In genomic region chr22:35821654-35822053, GRCh38 we compare ENCODE assay signal across 18 cellular contexts.
A peak's percentile ranks its signal among the peaks of the same experiment; 100 is the strongest.
DNase-seq lines count a peak whose midpoint lies in the region; ATAC-seq and TF ChIP-seq lines count a peak whose summit lies in the region.
"Had no signal": no experiment of that assay in that cellular context is flagged by ENCODE, and none has a peak within 500 bp of the region (broad histone marks: within the 10 kb centered on the region; RNA-seq: fewer than 3 reads in every experiment).

No MANE protein-coding gene starts in this region.

- H3K9me3 ChIP-seq in Loucy (ENCODE audit: insufficient read depth, low read depth, low read length) (no peaks in the 10 kb centered on the region), mucosa of descending colon (no peaks in the 10 kb centered on the region), aorta (ENCODE audit: control insufficient read depth, low read length) (no peaks in the 10 kb centered on the region)

- H3K79me2 ChIP-seq in GM23338 (replicated peaks; ENCODE audit: insufficient read depth) (peaks cover 94% of the 10 kb centered on the region), Loucy (ENCODE audit: insufficient read depth, low read length) (no peaks in the 10 kb centered on the region)

- H3K27ac Mint-ChIP-seq in GM23338 = no peak overlapping the region
- H3K27ac Mint-ChIP-seq: HFFc6 had no signal

- no peak overlapping the region for H3K9ac ChIP-seq in Loucy (ENCODE audit: low read depth, low read length, poor library complexity, severe bottlenecking)
- H3K9ac ChIP-seq: GM23248 had no signal

- intact Hi-C loops in mucosa of descending colon (cut with DNase I, micrococcal nuclease) = no loop called here
- intact Hi-C loops in aorta (cut with DNase I) = no loop called here

- H3F3A ChIP-seq in GM23338 (replicated peaks; ENCODE audit: low read depth) (no peaks in the 10 kb centered on the region), Loucy (ENCODE audit: low read depth) (peaks cover 7% of the 10 kb centered on the region; the same call in 1 of the 2 replicates)

- H3K27ac ChIP-seq in GM23338 (ENCODE audit: low read depth) = no peak overlapping the region
- no peak overlapping the region for H3K27ac ChIP-seq in aorta (ENCODE audit: low read depth in 1 of 2, low read length in 2 of 2)
- H3K27ac ChIP-seq: GM23248 had no signal

- TF ChIP-seq CTCF in GM23338 (conservative IDR thresholded peaks at IDR 0.05; ENCODE audit: low read depth in 2 of 2) = 0 out of 4 replicates have a peak, but pooled peaks of 1 of the 2 experiments have one; percentile 2
- no peak for TF ChIP-seq CTCF in Loucy (conservative IDR thresholded peaks at IDR 0.05; ENCODE audit: low read length)
- no peak for TF ChIP-seq CTCF in mucosa of descending colon (IDR thresholded peaks at IDR 0.05)

- H3K4me1 ChIP-seq in GM23338 (ENCODE audit: insufficient read depth) = peaks cover 17% of the 10 kb centered on the region
- H3K4me1 ChIP-seq in Loucy (ENCODE audit: insufficient read depth, low read length, poor library complexity, severe bottlenecking) = peaks cover 25% of the 10 kb centered on the region
- peaks cover 9% of the 10 kb centered on the region for H3K4me1 ChIP-seq in mucosa of descending colon (ENCODE audit: low read depth)
- peaks cover 0 to 5% of the 10 kb centered on the region in 2 donors for H3K4me1 ChIP-seq in aorta (ENCODE audit: control insufficient read depth in 1 of 2, insufficient read depth in 2 of 2, low read length in 2 of 2)

- 56 to 69% methylated on average over 1 of the region's 1 CpG for WGBS in aorta, 2 donors

- peaks cover 3% of the 10 kb centered on the region for H3K27me3 Mint-ChIP-seq in GM23338 (ENCODE audit: insufficient read depth, low read depth, poor library complexity)

- DNase-seq in GM23338 (ENCODE audit: low spot score) (peak; percentile 48), iPS-NIHi7 (ENCODE audit: extremely low spot score) (peak; percentile 27), mucosa of descending colon (no peak), aorta (no peak)
- DNase-seq: ACHN; COR-L47; GM23248; HFFc6; MV-4-11; NCI-H1417 treated with DMSO at 0.1 percent for 48 hours; NCI-H1930; NCI-H446; NK-92 treated with Interleukin-12 subunit alpha and Interleukin-12 subunit beta, amount 100 ng/mL, for 24 hours; OCI-M1 had no signal

- H3K4me2 ChIP-seq in GM23338 (no peak overlapping the region), Loucy (ENCODE audit: low read depth, low read length, poor library complexity, severe bottlenecking) (peak overlapping the region; percentile 43)

- no peaks in the 10 kb centered on the region for H3K9me2 ChIP-seq in GM23338 (ENCODE audit: insufficient read depth)
- no peaks in the 10 kb centered on the region for H3K9me2 ChIP-seq in Loucy (replicated peaks; ENCODE audit: low read depth, low read length)

- H3K4me3 Mint-ChIP-seq in GM23338 = no peak overlapping the region
- H3K4me3 Mint-ChIP-seq: HFFc6 had no signal

- ATAC-seq in GM23338 (peak; percentile 70), mucosa of descending colon (peak; percentile 95), aorta (ENCODE audit: low FRiP score) (no peak), HG03432 (IDR thresholded peaks at IDR 0.05; ENCODE audit: unreplicated experiment) (no peak), HG03025 (IDR thresholded peaks at IDR 0.05; ENCODE audit: low FRiP score, unreplicated experiment) (no peak), HG02623 (IDR thresholded peaks at IDR 0.05; ENCODE audit: unreplicated experiment) (no peak)

- H4K20me1 ChIP-seq in GM23338 (replicated peaks; ENCODE audit: insufficient read depth) (peaks cover 23% of the 10 kb centered on the region; the same call in 1 of the 2 replicates), Loucy (ENCODE audit: insufficient read depth, low read length, poor library complexity, severe bottlenecking) (no peaks in the 10 kb centered on the region)

- peaks cover 8% of the 10 kb centered on the region; the same call in 1 of the 3 replicates for H3K36me3 Mint-ChIP-seq in GM23338 (ENCODE audit: low read depth)

- H3K36me3 ChIP-seq in GM23338 (ENCODE audit: insufficient read depth) (no peaks in the 10 kb centered on the region), Loucy (ENCODE audit: insufficient read depth, low read length) (no peaks in the 10 kb centered on the region), mucosa of descending colon (ENCODE audit: low read depth) (no peaks in the 10 kb centered on the region), aorta (ENCODE audit: control insufficient read depth in 1 of 2, insufficient read depth in 2 of 2, low read length in 1 of 2) (no peaks in the 10 kb centered on the region)

- no peaks in the 10 kb centered on the region for H3K9me3 Mint-ChIP-seq in GM23338
- H3K9me3 Mint-ChIP-seq: HFFc6 had no signal

- H3K4me3 ChIP-seq in GM23338 (no peak overlapping the region), Loucy (ENCODE audit: low read length, poor library complexity, severe bottlenecking) (peak overlapping the region; percentile 7), mucosa of descending colon (no peak overlapping the region), aorta (ENCODE audit: low read length in 2 of 2) (no peak overlapping the region)
- H3K4me3 ChIP-seq: GM23248 had no signal

- H3K27me3 ChIP-seq in GM23338 (ENCODE audit: insufficient read depth) (no peaks in the 10 kb centered on the region), Loucy (ENCODE audit: insufficient read depth, low read length, poor library complexity, severe bottlenecking) (no peaks in the 10 kb centered on the region), aorta (ENCODE audit: control insufficient read depth in 1 of 2, insufficient read depth in 2 of 2, low read length in 1 of 2) (no peaks in the 10 kb centered on the region)

- H2AFZ ChIP-seq in GM23338 (no peak overlapping the region), Loucy (ENCODE audit: low read length) (no peak overlapping the region)
- H2AFZ ChIP-seq: GM23248 had no signal

- peaks cover 22% of the 10 kb centered on the region for H3K4me1 Mint-ChIP-seq in GM23338

TF ChIP-seq in GM23338, 12 proteins besides CTCF, POLR2A, EP300 and RAD21 (continues in another document):
- no peak for TF ChIP-seq POLR2AphosphoS5 (IDR thresholded peaks at IDR 0.05; ENCODE audit: low read depth)
- no peak for TF ChIP-seq NANOG (IDR thresholded peaks at IDR 0.05; ENCODE audit: borderline replicate concordance)
- TF ChIP-seq EZH2phosphoT487 (IDR thresholded peaks at IDR 0.05; ENCODE audit: unreplicated experiment) = no peak
- no peak for TF ChIP-seq CREB1 (CRISPR knock-in tag; IDR thresholded peaks at IDR 0.05; ENCODE audit: low read depth)
- no peak for TF ChIP-seq JUNB (IDR thresholded peaks at IDR 0.05; ENCODE audit: unreplicated experiment)
- no peak for TF ChIP-seq STAT1 (IDR thresholded peaks at IDR 0.05; ENCODE audit: unreplicated experiment)
- no peak for TF ChIP-seq ZNF331 (CRISPR knock-in tag; IDR thresholded peaks at IDR 0.05; ENCODE audit: low read depth)

Comparison
In these comparisons a context has a peak if more than half of its experiments do, and no peak if none do; other contexts are left out.
1. ATAC-seq: peak in GM23338 (single experiment) and mucosa of descending colon (single experiment); none in aorta (single experiment), HG03432 (single experiment), HG03025 (single experiment) and HG02623 (single experiment).
2. DNase-seq: peak in GM23338 (single experiment) and iPS-NIHi7 (single experiment); none in mucosa of descending colon (0 of 3) and aorta (0 of 2).